ENCODE assay signal across 1 cellular context in genomic region chr5:54294097-54294667, GRCh38.
TF ChIP-seq lines count a peak whose summit lies in the region.

No MANE protein-coding gene starts in this region.

TF ChIP-seq in K562, 482 proteins besides CTCF, POLR2A, EP300 and RAD21 (continued from another document and continues in another):
- TF ChIP-seq, protein P1, sequence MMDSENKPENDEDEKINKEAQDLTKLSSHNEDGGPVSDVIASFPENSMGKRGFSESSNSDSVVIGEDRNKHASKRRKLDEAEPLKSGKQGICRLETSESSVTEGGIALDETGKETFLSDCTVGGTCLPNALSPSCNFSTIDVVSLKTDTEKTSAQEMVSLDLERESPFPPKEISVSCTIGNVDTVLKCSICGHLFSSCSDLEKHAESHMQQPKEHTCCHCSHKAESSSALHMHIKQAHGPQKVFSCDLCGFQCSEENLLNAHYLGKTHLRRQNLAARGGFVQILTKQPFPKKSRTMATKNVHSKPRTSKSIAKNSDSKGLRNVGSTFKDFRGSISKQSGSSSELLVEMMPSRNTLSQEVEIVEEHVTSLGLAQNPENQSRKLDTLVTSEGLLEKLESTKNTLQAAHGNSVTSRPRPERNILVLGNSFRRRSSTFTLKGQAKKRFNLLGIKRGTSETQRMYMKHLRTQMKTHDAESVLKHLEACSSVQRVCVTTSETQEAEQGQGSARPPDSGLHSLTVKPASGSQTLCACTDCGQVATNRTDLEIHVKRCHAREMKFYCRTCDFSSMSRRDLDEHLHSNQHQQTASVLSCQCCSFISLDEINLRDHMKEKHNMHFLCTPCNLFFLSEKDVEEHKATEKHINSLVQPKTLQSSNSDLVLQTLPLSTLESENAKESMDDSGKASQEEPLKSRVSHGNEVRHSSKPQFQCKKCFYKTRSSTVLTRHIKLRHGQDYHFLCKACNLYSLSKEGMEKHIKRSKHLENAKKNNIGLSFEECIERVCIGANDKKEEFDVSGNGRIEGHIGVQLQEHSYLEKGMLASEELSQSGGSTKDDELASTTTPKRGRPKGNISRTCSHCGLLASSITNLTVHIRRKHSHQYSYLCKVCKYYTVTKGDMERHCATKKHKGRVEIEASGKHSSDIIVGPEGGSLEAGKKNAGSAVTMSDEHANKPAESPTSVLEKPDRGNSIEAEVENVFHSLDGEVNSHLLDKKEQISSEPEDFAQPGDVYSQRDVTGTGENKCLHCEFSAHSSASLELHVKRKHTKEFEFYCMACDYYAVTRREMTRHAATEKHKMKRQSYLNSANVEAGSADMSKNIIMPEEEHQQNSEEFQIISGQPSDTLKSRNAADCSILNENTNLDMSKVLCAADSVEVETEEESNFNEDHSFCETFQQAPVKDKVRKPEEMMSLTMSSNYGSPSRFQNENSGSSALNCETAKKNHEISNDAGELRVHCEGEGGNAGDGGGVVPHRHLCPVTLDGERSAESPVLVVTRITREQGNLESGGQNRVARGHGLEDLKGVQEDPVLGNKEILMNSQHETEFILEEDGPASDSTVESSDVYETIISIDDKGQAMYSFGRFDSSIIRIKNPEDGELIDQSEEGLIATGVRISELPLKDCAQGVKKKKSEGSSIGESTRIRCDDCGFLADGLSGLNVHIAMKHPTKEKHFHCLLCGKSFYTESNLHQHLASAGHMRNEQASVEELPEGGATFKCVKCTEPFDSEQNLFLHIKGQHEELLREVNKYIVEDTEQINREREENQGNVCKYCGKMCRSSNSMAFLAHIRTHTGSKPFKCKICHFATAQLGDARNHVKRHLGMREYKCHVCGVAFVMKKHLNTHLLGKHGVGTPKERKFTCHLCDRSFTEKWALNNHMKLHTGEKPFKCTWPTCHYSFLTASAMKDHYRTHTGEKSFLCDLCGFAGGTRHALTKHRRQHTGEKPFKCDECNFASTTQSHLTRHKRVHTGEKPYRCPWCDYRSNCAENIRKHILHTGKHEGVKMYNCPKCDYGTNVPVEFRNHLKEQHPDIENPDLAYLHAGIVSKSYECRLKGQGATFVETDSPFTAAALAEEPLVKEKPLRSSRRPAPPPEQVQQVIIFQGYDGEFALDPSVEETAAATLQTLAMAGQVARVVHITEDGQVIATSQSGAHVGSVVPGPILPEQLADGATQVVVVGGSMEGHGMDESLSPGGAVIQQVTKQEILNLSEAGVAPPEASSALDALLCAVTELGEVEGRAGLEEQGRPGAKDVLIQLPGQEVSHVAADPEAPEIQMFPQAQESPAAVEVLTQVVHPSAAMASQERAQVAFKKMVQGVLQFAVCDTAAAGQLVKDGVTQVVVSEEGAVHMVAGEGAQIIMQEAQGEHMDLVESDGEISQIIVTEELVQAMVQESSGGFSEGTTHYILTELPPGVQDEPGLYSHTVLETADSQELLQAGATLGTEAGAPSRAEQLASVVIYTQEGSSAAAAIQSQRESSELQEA (IDR thresholded peaks at IDR 0.05; ENCODE audit: low read depth) = no peak
- TF ChIP-seq TCFL5 (CRISPR knock-in tag; conservative IDR thresholded peaks at IDR 0.05) (no peak), SMARCA4 (IDR thresholded peaks at IDR 0.05) (peak; percentile 64), KDM1A (IDR thresholded peaks at IDR 0.05) (peak; percentile 63), RCOR1 (IDR thresholded peaks at IDR 0.05; ENCODE audit: borderline replicate concordance in 1 of 2, low read depth in 2 of 2, low read length in 2 of 2) (peak in 1 of 2 experiments; percentile 43; a peak in 1 of 4 replicates), ATF4 (CRISPR knock-in tag; IDR thresholded peaks at IDR 0.05) (no peak), FOXA3 (CRISPR knock-in tag; conservative IDR thresholded peaks at IDR 0.05 in 1 of 2, IDR thresholded peaks at IDR 0.05 in 1 of 2) (no peak), MTA2 (IDR thresholded peaks at IDR 0.05; ENCODE audit: low read depth) (peak; percentile 61; the same call in 1 of the 2 replicates), AFF4 (CRISPR knock-in tag; IDR thresholded peaks at IDR 0.05) (no peak), ZNF384 (IDR thresholded peaks at IDR 0.05; ENCODE audit: low read depth, low read length) (no peak), SRSF1 (IDR thresholded peaks at IDR 0.05; ENCODE audit: low read depth, low read length) (no peak), RBM15 (IDR thresholded peaks at IDR 0.05; ENCODE audit: insufficient read depth, low read length) (no peak), DPF2 (IDR thresholded peaks at IDR 0.05) (peak; percentile 79), PREB (CRISPR knock-in tag; IDR thresholded peaks at IDR 0.05) (no peak), ESRRA (IDR thresholded peaks at IDR 0.05; ENCODE audit: borderline replicate concordance, low read depth) (peak; percentile 68; the same call in 1 of the 2 replicates), ZNF785 (CRISPR knock-in tag; IDR thresholded peaks at IDR 0.05) (no peak), FOXM1 (IDR thresholded peaks at IDR 0.05; ENCODE audit: low read depth) (0 out of 2 replicates have a peak, but pooled peaks have one; percentile 56), FOXM1 (CRISPR knock-in tag; IDR thresholded peaks at IDR 0.05; ENCODE audit: low read depth) (no peak), NFIX (CRISPR knock-in tag; IDR thresholded peaks at IDR 0.05; ENCODE audit: low read depth) (no peak), BRF2 (IDR thresholded peaks at IDR 0.05; ENCODE audit: borderline replicate concordance, insufficient read depth, insufficient read length) (no peak), CBFA2T3 (IDR thresholded peaks at IDR 0.05) (peak; percentile 84), ZBTB7A (IDR thresholded peaks at IDR 0.05; ENCODE audit: borderline replicate concordance, control insufficient read depth, low read depth, low read length) (no peak), ZMIZ1 (IDR thresholded peaks at IDR 0.05; ENCODE audit: low read depth in 2 of 2, low read length in 2 of 2) (peak in 1 of 2 experiments; percentile 62; a peak in 1 of 4 replicates)
- TF ChIP-seq, protein P2, sequence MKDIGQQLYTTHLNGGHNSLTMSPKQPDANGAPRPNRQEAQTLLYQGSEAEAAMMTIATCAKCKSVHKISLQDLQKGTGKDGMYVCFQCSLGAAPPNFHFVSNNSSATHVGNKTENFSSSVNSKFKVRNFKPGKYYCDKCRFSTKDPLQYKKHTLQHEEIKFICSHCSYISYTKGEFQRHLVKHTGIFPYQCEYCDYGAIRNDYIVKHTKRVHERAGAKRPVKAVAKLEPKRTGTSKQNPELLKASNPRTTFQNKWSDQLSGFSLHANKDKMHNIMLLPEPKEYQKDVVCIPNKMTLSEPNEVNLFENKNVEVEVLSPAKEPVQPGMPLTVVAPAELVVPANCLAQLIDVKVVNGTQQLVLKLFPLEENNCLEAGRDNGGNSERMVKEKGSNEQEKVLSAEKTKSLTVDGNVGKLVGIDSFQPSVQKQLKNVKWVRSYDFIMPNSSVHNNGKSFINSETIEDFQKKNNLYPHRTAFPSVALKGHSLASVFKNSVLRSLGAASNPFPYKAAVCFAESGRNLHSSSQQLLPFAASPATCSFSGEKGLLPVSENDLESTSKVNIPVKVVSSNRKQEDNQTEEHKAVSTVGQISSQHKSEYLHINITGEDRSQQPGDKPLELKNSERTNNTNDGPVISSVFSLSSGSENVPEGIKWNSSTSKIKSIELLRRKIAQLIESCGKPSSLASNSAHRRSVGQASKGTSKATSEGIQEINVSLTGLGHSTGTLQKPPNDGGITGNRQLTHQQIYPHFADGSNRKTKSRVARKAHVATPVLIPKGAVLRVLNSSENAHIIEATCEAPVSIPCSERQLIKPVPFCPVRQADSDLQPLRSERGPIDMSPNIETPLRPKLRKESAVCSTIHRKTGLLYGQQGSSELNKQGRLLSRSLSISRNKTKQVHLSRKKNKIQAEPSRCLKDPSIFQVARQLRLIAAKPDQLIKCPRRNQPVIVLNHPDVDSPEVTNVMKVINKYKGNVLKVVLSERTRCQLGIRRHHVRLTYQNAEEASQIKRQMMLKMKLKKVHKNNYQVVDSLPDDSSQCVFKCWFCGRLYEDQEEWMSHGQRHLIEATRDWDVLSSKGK (CRISPR knock-in tag; IDR thresholded peaks at IDR 0.05) = no peak
- TF ChIP-seq, protein P3, sequence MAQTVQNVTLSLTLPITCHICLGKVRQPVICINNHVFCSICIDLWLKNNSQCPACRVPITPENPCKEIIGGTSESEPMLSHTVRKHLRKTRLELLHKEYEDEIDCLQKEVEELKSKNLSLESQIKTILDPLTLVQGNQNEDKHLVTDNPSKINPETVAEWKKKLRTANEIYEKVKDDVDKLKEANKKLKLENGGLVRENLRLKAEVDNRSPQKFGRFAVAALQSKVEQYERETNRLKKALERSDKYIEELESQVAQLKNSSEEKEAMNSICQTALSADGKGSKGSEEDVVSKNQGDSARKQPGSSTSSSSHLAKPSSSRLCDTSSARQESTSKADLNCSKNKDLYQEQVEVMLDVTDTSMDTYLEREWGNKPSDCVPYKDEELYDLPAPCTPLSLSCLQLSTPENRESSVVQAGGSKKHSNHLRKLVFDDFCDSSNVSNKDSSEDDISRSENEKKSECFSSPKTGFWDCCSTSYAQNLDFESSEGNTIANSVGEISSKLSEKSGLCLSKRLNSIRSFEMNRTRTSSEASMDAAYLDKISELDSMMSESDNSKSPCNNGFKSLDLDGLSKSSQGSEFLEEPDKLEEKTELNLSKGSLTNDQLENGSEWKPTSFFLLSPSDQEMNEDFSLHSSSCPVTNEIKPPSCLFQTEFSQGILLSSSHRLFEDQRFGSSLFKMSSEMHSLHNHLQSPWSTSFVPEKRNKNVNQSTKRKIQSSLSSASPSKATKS (CRISPR knock-in tag; IDR thresholded peaks at IDR 0.05) = no peak
- TF ChIP-seq, protein P4, sequence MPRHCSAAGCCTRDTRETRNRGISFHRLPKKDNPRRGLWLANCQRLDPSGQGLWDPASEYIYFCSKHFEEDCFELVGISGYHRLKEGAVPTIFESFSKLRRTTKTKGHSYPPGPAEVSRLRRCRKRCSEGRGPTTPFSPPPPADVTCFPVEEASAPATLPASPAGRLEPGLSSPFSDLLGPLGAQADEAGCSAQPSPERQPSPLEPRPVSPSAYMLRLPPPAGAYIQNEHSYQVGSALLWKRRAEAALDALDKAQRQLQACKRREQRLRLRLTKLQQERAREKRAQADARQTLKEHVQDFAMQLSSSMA (CRISPR knock-in tag; IDR thresholded peaks at IDR 0.05) = no peak
